1 cellular context compared by ENCODE assay signal in the genomic region with DNA sequence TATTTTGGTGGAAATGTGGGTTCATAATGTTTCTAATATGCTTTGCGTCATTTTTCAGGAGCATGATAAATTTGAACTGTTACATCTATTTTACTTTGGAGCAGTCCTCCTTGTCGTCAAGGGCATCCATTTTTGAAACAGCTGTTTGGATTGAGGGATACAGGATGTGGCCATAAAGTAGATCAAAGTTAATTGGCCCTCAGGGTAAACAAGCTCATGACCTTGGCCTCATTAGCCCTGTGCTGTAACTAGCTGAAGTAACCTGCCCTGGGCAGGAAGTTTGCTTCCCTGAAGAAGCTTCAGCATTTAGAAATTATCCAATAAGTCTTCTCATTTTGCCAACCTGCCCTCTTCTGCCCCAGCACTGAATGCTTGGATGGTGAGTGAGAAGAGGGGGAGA.
A peak's percentile ranks its signal among the peaks of the same experiment; 100 is the strongest.
TF ChIP-seq lines count a peak whose summit lies in the region.

No MANE protein-coding gene starts in this region.

TF ChIP-seq in HepG2, 621 proteins besides CTCF, POLR2A, EP300 and RAD21 (continued from another document and continues in another):
- TF ChIP-seq, protein P1, sequence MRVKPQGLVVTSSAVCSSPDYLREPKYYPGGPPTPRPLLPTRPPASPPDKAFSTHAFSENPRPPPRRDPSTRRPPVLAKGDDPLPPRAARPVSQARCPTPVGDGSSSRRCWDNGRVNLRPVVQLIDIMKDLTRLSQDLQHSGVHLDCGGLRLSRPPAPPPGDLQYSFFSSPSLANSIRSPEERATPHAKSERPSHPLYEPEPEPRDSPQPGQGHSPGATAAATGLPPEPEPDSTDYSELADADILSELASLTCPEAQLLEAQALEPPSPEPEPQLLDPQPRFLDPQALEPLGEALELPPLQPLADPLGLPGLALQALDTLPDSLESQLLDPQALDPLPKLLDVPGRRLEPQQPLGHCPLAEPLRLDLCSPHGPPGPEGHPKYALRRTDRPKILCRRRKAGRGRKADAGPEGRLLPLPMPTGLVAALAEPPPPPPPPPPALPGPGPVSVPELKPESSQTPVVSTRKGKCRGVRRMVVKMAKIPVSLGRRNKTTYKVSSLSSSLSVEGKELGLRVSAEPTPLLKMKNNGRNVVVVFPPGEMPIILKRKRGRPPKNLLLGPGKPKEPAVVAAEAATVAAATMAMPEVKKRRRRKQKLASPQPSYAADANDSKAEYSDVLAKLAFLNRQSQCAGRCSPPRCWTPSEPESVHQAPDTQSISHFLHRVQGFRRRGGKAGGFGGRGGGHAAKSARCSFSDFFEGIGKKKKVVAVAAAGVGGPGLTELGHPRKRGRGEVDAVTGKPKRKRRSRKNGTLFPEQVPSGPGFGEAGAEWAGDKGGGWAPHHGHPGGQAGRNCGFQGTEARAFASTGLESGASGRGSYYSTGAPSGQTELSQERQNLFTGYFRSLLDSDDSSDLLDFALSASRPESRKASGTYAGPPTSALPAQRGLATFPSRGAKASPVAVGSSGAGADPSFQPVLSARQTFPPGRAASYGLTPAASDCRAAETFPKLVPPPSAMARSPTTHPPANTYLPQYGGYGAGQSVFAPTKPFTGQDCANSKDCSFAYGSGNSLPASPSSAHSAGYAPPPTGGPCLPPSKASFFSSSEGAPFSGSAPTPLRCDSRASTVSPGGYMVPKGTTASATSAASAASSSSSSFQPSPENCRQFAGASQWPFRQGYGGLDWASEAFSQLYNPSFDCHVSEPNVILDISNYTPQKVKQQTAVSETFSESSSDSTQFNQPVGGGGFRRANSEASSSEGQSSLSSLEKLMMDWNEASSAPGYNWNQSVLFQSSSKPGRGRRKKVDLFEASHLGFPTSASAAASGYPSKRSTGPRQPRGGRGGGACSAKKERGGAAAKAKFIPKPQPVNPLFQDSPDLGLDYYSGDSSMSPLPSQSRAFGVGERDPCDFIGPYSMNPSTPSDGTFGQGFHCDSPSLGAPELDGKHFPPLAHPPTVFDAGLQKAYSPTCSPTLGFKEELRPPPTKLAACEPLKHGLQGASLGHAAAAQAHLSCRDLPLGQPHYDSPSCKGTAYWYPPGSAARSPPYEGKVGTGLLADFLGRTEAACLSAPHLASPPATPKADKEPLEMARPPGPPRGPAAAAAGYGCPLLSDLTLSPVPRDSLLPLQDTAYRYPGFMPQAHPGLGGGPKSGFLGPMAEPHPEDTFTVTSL (CRISPR knock-in tag; IDR thresholded peaks at IDR 0.05; ENCODE audit: borderline replicate concordance) = peak; percentile 84; the same call in 1 of the 2 replicates
- TF ChIP-seq CBFB (CRISPR knock-in tag; IDR thresholded peaks at IDR 0.05) (0 out of 2 replicates have a peak, but pooled peaks have one; percentile 66), SOX5 (CRISPR knock-in tag; IDR thresholded peaks at IDR 0.05; ENCODE audit: borderline replicate concordance) (peak; percentile 48; the same call in 1 of the 2 replicates), HHEX (CRISPR knock-in tag; IDR thresholded peaks at IDR 0.05) (peak; percentile 86), TEAD3 (CRISPR knock-in tag; optimal IDR thresholded peaks at IDR 0.05; ENCODE audit: borderline replicate concordance) (peak; percentile 45), HNF4A (CRISPR knock-in tag; IDR thresholded peaks at IDR 0.05) (peak; percentile 49; the same call in 1 of the 2 replicates), RORA (CRISPR knock-in tag; IDR thresholded peaks at IDR 0.05) (peak; percentile 98; the same call in 1 of the 2 replicates), ETV5 (CRISPR knock-in tag; IDR thresholded peaks at IDR 0.05; ENCODE audit: borderline replicate concordance) (peak; percentile 91), PPARG (CRISPR knock-in tag; conservative IDR thresholded peaks at IDR 0.05) (peak; percentile 84), MED1 (CRISPR knock-in tag; IDR thresholded peaks at IDR 0.05) (peak; percentile 64), MIER3 (CRISPR knock-in tag; IDR thresholded peaks at IDR 0.05; ENCODE audit: borderline replicate concordance) (peak; percentile 58; the same call in 1 of the 2 replicates), PBX3 (CRISPR knock-in tag; IDR thresholded peaks at IDR 0.05; ENCODE audit: borderline replicate concordance) (no peak), POLR2AphosphoS2 (IDR thresholded peaks at IDR 0.05; ENCODE audit: low read depth, low read length) (no peak), FOXP1 (IDR thresholded peaks at IDR 0.05) (no peak), FOXP1 (CRISPR knock-in tag; IDR thresholded peaks at IDR 0.05) (peak; percentile 70), HNRNPL (IDR thresholded peaks at IDR 0.05; ENCODE audit: low read depth, low read length) (no peak), ZNF614 (CRISPR knock-in tag; IDR thresholded peaks at IDR 0.05; ENCODE audit: borderline replicate concordance) (0 out of 2 replicates have a peak, but pooled peaks have one; percentile 63), RXRB (CRISPR knock-in tag; IDR thresholded peaks at IDR 0.05; ENCODE audit: borderline replicate concordance) (peak; percentile 99), MIXL1 (CRISPR knock-in tag; IDR thresholded peaks at IDR 0.05) (peak; percentile 99), ZBTB37 (CRISPR knock-in tag; IDR thresholded peaks at IDR 0.05) (no peak), HOXA3 (CRISPR knock-in tag; IDR thresholded peaks at IDR 0.05) (peak; percentile 35; the same call in 1 of the 2 replicates), AFF4 (CRISPR knock-in tag; IDR thresholded peaks at IDR 0.05) (no peak), GATAD2A (CRISPR knock-in tag; IDR thresholded peaks at IDR 0.05) (peak; percentile 80), GABPB1 (CRISPR knock-in tag; IDR thresholded peaks at IDR 0.05) (peak; percentile 36; the same call in 1 of the 2 replicates), ZGPAT (CRISPR knock-in tag; IDR thresholded peaks at IDR 0.05) (peak; percentile 54; the same call in 1 of the 2 replicates), TCF7L2 (IDR thresholded peaks at IDR 0.05; ENCODE audit: low read depth, low read length) (0 out of 2 replicates have a peak, but pooled peaks have one; percentile 27), ZNF607 (CRISPR knock-in tag; IDR thresholded peaks at IDR 0.05; ENCODE audit: borderline replicate concordance) (peak; percentile 22; the same call in 1 of the 2 replicates), RFX3 (CRISPR knock-in tag; IDR thresholded peaks at IDR 0.05) (0 out of 2 replicates have a peak, but pooled peaks have one; percentile 7), FOXA1 (IDR thresholded peaks at IDR 0.05) (no peak), FOXA1 (CRISPR knock-in tag; IDR thresholded peaks at IDR 0.05) (peak; percentile 92), FOXK1 (CRISPR knock-in tag; IDR thresholded peaks at IDR 0.05; ENCODE audit: borderline replicate concordance, low read depth) (peak; percentile 84), ZNF10 (CRISPR knock-in tag; IDR thresholded peaks at IDR 0.05; ENCODE audit: borderline replicate concordance, low read depth) (no peak), SPEN (CRISPR knock-in tag; IDR thresholded peaks at IDR 0.05; ENCODE audit: low read depth) (no peak), ZNF644 (CRISPR knock-in tag; IDR thresholded peaks at IDR 0.05; ENCODE audit: low read depth) (peak; percentile 56; the same call in 1 of the 2 replicates), ZFP62 (CRISPR knock-in tag; IDR thresholded peaks at IDR 0.05) (no peak), GABPA (IDR thresholded peaks at IDR 0.05; ENCODE audit: low read depth, low read length) (no peak), GABPA (CRISPR knock-in tag; IDR thresholded peaks at IDR 0.05; ENCODE audit: low read depth) (peak; percentile 26; the same call in 1 of the 2 replicates), TOE1 (CRISPR knock-in tag; IDR thresholded peaks at IDR 0.05) (no peak), ISL2 (CRISPR knock-in tag; IDR thresholded peaks at IDR 0.05) (peak; percentile 47; the same call in 1 of the 2 replicates), RARA (CRISPR knock-in tag; IDR thresholded peaks at IDR 0.05) (peak; percentile 96), ZBTB25 (CRISPR knock-in tag; IDR thresholded peaks at IDR 0.05) (0 out of 2 replicates have a peak, but pooled peaks have one; percentile 37), ASH2L (IDR thresholded peaks at IDR 0.05; ENCODE audit: insufficient read length, low read depth, low read length) (no peak), ZFP1 (CRISPR knock-in tag; IDR thresholded peaks at IDR 0.05) (peak; percentile 100), NAIF1 (CRISPR knock-in tag; IDR thresholded peaks at IDR 0.05; ENCODE audit: borderline replicate concordance) (no peak), SAFB2 (CRISPR knock-in tag; IDR thresholded peaks at IDR 0.05; ENCODE audit: borderline replicate concordance, low read depth) (no peak), NFIC (IDR thresholded peaks at IDR 0.05; ENCODE audit: low read length) (peak; percentile 48; the same call in 1 of the 2 replicates)
- TF ChIP-seq, protein P2, sequence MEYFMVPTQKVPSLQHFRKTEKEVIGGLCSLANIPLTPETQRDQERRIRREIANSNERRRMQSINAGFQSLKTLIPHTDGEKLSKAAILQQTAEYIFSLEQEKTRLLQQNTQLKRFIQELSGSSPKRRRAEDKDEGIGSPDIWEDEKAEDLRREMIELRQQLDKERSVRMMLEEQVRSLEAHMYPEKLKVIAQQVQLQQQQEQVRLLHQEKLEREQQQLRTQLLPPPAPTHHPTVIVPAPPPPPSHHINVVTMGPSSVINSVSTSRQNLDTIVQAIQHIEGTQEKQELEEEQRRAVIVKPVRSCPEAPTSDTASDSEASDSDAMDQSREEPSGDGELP (IDR thresholded peaks at IDR 0.05; ENCODE audit: borderline replicate concordance, low read depth) = peak; percentile 92
- TF ChIP-seq, protein P3, sequence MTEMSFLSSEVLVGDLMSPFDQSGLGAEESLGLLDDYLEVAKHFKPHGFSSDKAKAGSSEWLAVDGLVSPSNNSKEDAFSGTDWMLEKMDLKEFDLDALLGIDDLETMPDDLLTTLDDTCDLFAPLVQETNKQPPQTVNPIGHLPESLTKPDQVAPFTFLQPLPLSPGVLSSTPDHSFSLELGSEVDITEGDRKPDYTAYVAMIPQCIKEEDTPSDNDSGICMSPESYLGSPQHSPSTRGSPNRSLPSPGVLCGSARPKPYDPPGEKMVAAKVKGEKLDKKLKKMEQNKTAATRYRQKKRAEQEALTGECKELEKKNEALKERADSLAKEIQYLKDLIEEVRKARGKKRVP (CRISPR knock-in tag; IDR thresholded peaks at IDR 0.05) = peak in 1 of 2 experiments; percentile 64; a peak in 2 of 4 replicates
